Comparison of ENCODE assay signal across 27 cellular contexts in genomic region chr2:146374505-146374904, GRCh38.
"Had no signal": no experiment of that assay in that cellular context is flagged by ENCODE, and none has a peak within 500 bp of the region (broad histone marks: within the 10 kb centered on the region; RNA-seq: fewer than 3 reads in every experiment).

No MANE protein-coding gene starts in this region.

- H3K4me3 ChIP-seq: heart right ventricle, mucosa of descending colon, spleen, tibial nerve had no signal

- H3K4me1 Mint-ChIP-seq: activated CD4-positive, alpha-beta T cell treated with anti-CD3 and anti-CD28 coated beads, Interleukin-2, amount 10 ng/mL, durations not matched to agents 7 days and 5 days; activated T-helper 17 cell treated with anti-CD3 and anti-CD28 coated beads, Interleukin-2, amount 50 U/mL, for 72 hours; central memory CD8-positive, alpha-beta T cell; T-helper 17 cell had no signal

- H3K9me3 ChIP-seq: mucosa of descending colon had no signal

- H3K27me3 ChIP-seq: foreskin keratinocyte, heart right ventricle, spleen, tibial nerve had no signal

- H3K27ac Mint-ChIP-seq: activated CD4-positive, alpha-beta T cell treated with anti-CD3 and anti-CD28 coated beads, Interleukin-2, amount 10 ng/mL, durations not matched to agents 7 days and 5 days; activated CD8-positive, alpha-beta T cell treated with anti-CD3 and anti-CD28 coated beads for 36 hours; activated T-helper 17 cell treated with anti-CD3 and anti-CD28 coated beads, Interleukin-2, amount 50 U/mL, for 72 hours; nephron; T-helper 17 cell; WTC11 had no signal

- H3K27ac ChIP-seq: foreskin keratinocyte, heart right ventricle, spleen, tibial nerve had no signal

- FAIRE-seq: colon, endometrium had no signal

- H3K4me1 ChIP-seq: foreskin keratinocyte, heart right ventricle, spleen, tibial nerve had no signal

- H3K4me3 Mint-ChIP-seq: activated CD4-positive, alpha-beta T cell treated with anti-CD3 and anti-CD28 coated beads, Interleukin-2, amount 10 ng/mL, durations not matched to agents 7 days and 5 days; activated CD8-positive, alpha-beta T cell treated with anti-CD3 and anti-CD28 coated beads for 36 hours; activated T-cell treated with anti-CD3 and anti-CD28 coated beads, Interleukin-2, amount 50 U/mL, for 4 hours; activated T-helper 17 cell treated with anti-CD3 and anti-CD28 coated beads, Interleukin-2, amount 50 U/mL, for 72 hours; central memory CD8-positive, alpha-beta T cell; nephron; T-helper 17 cell; WTC11 had no signal

- H3K27me3 Mint-ChIP-seq: activated CD4-positive, alpha-beta T cell treated with anti-CD3 and anti-CD28 coated beads, Interleukin-2, amount 10 ng/mL, durations not matched to agents 7 days and 5 days; activated CD8-positive, alpha-beta T cell treated with anti-CD3 and anti-CD28 coated beads for 36 hours; activated T-helper 17 cell treated with anti-CD3 and anti-CD28 coated beads, Interleukin-2, amount 50 U/mL, for 72 hours; central memory CD8-positive, alpha-beta T cell; T-helper 17 cell had no signal

- H3K36me3 ChIP-seq: heart right ventricle, spleen, tibial nerve had no signal

- DNase-seq: activated CD4-positive, alpha-beta T cell treated with anti-CD3 and anti-CD28 coated beads for 1 hour; activated CD4-positive, alpha-beta T cell treated with anti-CD3 and anti-CD28 coated beads, Interleukin-2, amount 10 ng/mL, durations not matched to agents 7 days and 5 days; activated CD8-positive, alpha-beta T cell treated with anti-CD3 and anti-CD28 coated beads for 36 hours; activated gamma-delta T cell treated with Interleukin-2 at 50 U/mL for 16 hours; activated naive CD4-positive, alpha-beta T cell treated with anti-CD3 and anti-CD28 coated beads, Interleukin-2, amount 50 U/mL, for 16 hours; activated T-cell treated with anti-CD3 and anti-CD28 coated beads, Interleukin-2, amount 50 U/mL, for 4 hours; amniotic stem cell; dermis blood vessel endothelial cell; effector CD8-positive, alpha-beta T cell; heart right ventricle; islet precursor cell; left cardiac atrium; left ventricle myocardium superior; mucosa of descending colon; posterior cingulate gyrus; right cardiac atrium; spleen; stimulated activated naive CD4-positive, alpha-beta T cell; T-helper 17 cell had no signal
